15 cellular contexts compared by ENCODE assay signal in genomic region chr2:86480105-86480504, GRCh38. TPM values are rescaled to one million over a fixed set of nuclear protein-coding genes. Genes with fewer than 3 reads are reported as not detected.
DNase-seq lines count a peak whose midpoint lies in the region; ATAC-seq and TF ChIP-seq lines count a peak whose summit lies in the region.
"Had no signal": no experiment of that assay in that cellular context is flagged by ENCODE, and none has a peak within 500 bp of the region (broad histone marks: within the 10 kb centered on the region; RNA-seq: fewer than 3 reads in every experiment).

No MANE protein-coding gene starts in this region.

- no peak overlapping the region for H2AFZ ChIP-seq in GM23338
- H2AFZ ChIP-seq: parathyroid adenoma had no signal

- H3K4me1 ChIP-seq in GM23338 (ENCODE audit: insufficient read depth), result no peaks in the 10 kb centered on the region
- H3K4me1 ChIP-seq: parathyroid adenoma had no signal

- H3K9me3 ChIP-seq in CD4-positive, alpha-beta T cell (ENCODE audit: control insufficient read depth, low read length), result no peaks in the 10 kb centered on the region
- H3K9me3 ChIP-seq: esophagus squamous epithelium, SJSA1 had no signal

- H3K27me3 Mint-ChIP-seq in GM23338 (ENCODE audit: insufficient read depth, low read depth, poor library complexity), result peaks cover 3% of the 10 kb centered on the region
- no peaks in the 10 kb centered on the region for H3K27me3 Mint-ChIP-seq in CD4-positive, alpha-beta T cell
- H3K27me3 Mint-ChIP-seq: central memory CD8-positive, alpha-beta T cell had no signal

- CTCF ChIA-PET in CD4-positive, alpha-beta T cell (lab: Charles Lee), result interaction anchor here (0.9 kb wide), 1 partner anchor 11 kb away, joined by 3 read pairs; no protein-coding TSS in a partner anchor

- H3K79me2 ChIP-seq in GM23338 (replicated peaks; ENCODE audit: insufficient read depth), result no peaks in the 10 kb centered on the region
- H3K79me2 ChIP-seq: parathyroid adenoma had no signal

- H3F3A ChIP-seq in GM23338 (replicated peaks; ENCODE audit: low read depth), result no peaks in the 10 kb centered on the region

- H3K4me1 Mint-ChIP-seq in GM23338, result peaks cover 20% of the 10 kb centered on the region
- peaks cover 9% of the 10 kb centered on the region for H3K4me1 Mint-ChIP-seq in CD4-positive, alpha-beta T cell (ENCODE audit: low read depth)

- peaks cover 5% of the 10 kb centered on the region for H4K20me1 ChIP-seq in GM23338 (replicated peaks; ENCODE audit: insufficient read depth)

- H3K27ac ChIP-seq in GM23338 (ENCODE audit: low read depth) (no peak overlapping the region), dorsolateral prefrontal cortex (peak overlapping the region in 51 of 59 donors; percentile 16 to 88 (median 64))
- no peak overlapping the region for H3K27ac ChIP-seq in CD4-positive, alpha-beta T cell (ENCODE audit: low read depth, low read length)
- H3K27ac ChIP-seq: parathyroid adenoma, SJSA1 had no signal

- H3K9me3 Mint-ChIP-seq in GM23338, result no peaks in the 10 kb centered on the region
- H3K9me3 Mint-ChIP-seq in CD4-positive, alpha-beta T cell, result no peaks in the 10 kb centered on the region
- H3K9me3 Mint-ChIP-seq: central memory CD8-positive, alpha-beta T cell had no signal

- H3K27me3 ChIP-seq in GM23338 (ENCODE audit: insufficient read depth) (no peaks in the 10 kb centered on the region), dorsolateral prefrontal cortex (no peaks in the 10 kb centered on the region)
- no peaks in the 10 kb centered on the region for H3K27me3 ChIP-seq in CD4-positive, alpha-beta T cell (ENCODE audit: control insufficient read depth, insufficient read depth, low read length)
- H3K27me3 ChIP-seq: esophagus squamous epithelium, SJSA1 had no signal

- H3K36me3 ChIP-seq in GM23338 (ENCODE audit: insufficient read depth), result peaks cover 14% of the 10 kb centered on the region

- no peak for ATAC-seq in GM23338
- ATAC-seq in GM18861 (IDR thresholded peaks at IDR 0.05; ENCODE audit: unreplicated experiment), result no peak
- ATAC-seq in CD4-positive, alpha-beta T cell (ENCODE audit: poor library complexity), result no peak

- no peaks in the 10 kb centered on the region for H3K9me2 ChIP-seq in GM23338 (ENCODE audit: insufficient read depth)

- DNase-seq in GM23338 (ENCODE audit: low spot score), result no peak
- peak in 8 of 10 donors; percentile 18 to 71 (median 62) for DNase-seq in dorsolateral prefrontal cortex
- peak; percentile 63 for DNase-seq in medulla oblongata (ENCODE audit: extremely low spot score)
- DNase-seq in superior temporal gyrus (ENCODE audit: extremely low spot score), result peak; percentile 52
- DNase-seq in AG08395 (ENCODE audit: low spot score), result no peak
- DNase-seq in NCI-H2171 treated with DMSO at 0.1 percent for 48 hours (lab: John Stamatoyannopoulos, UW), result no peak
- no peak for DNase-seq in CD4-positive, alpha-beta T cell
- DNase-seq: activated naive CD4-positive, alpha-beta T cell treated with Interleukin-2 at 50 U/mL for 16 hours; esophagus squamous epithelium; GDM1; mesendoderm had no signal

- POLR2A ChIA-PET in CD4-positive, alpha-beta T cell (lab: Charles Lee), result interaction anchor here (1.0 to 1.1 kb wide), 2 partner anchors 12 to 38 kb away, joined by 3 read pairs; no protein-coding TSS in a partner anchor

- peaks cover 51% of the 10 kb centered on the region for H3K36me3 Mint-ChIP-seq in GM23338 (ENCODE audit: low read depth)
- peaks cover 100% of the 10 kb centered on the region for H3K36me3 Mint-ChIP-seq in CD4-positive, alpha-beta T cell (ENCODE audit: low read depth)

- intact Hi-C loops in dorsolateral prefrontal cortex (cut with DNase I), result loop anchor here (5.0 to 10.0 kb wide), 2 partner anchors 38 to 85 kb away; partner anchors contain the start of gene KDM3A (in 1 of the 2)
- intact Hi-C loops in CD4-positive, alpha-beta T cell (cut with DNase I, micrococcal nuclease), result no loop called here

- H3K4me3 ChIP-seq in GM23338 (no peak overlapping the region), dorsolateral prefrontal cortex (peak overlapping the region in 22 of 59 donors; percentile 1 to 41 (median 24))
- H3K4me3 ChIP-seq: esophagus squamous epithelium, SJSA1 had no signal

- no peak overlapping the region for H3K4me3 Mint-ChIP-seq in GM23338
- H3K4me3 Mint-ChIP-seq in CD4-positive, alpha-beta T cell, result no peak overlapping the region
- H3K4me3 Mint-ChIP-seq: central memory CD8-positive, alpha-beta T cell had no signal

- H3K4me2 ChIP-seq in GM23338, result no peak overlapping the region

- TF ChIP-seq CTCF in GM23338 (conservative IDR thresholded peaks at IDR 0.05; ENCODE audit: low read depth in 2 of 2), result no peak
- no peak for TF ChIP-seq CTCF in dorsolateral prefrontal cortex (IDR thresholded peaks at IDR 0.05 in 54 of 56, conservative IDR thresholded peaks at IDR 0.05 in 2 of 56; ENCODE audit: low read depth in 1 of 56, partially characterized antibody in 56 of 56)
- TF ChIP-seq CTCF in CD4-positive, alpha-beta T cell (IDR thresholded peaks at IDR 0.05), result no peak

- 0 out of 2 replicates have a peak overlapping the region, but pooled peaks have one; percentile 21 for H3K27ac Mint-ChIP-seq in GM23338
- no peak overlapping the region for H3K27ac Mint-ChIP-seq in CD4-positive, alpha-beta T cell

TF ChIP-seq in GM23338, 12 proteins besides CTCF, POLR2A, EP300 and RAD21:
- TF ChIP-seq ZNF331 (CRISPR knock-in tag; IDR thresholded peaks at IDR 0.05; ENCODE audit: low read depth) (no peak), ETS1 (IDR thresholded peaks at IDR 0.05) (no peak), CREB1 (CRISPR knock-in tag; IDR thresholded peaks at IDR 0.05; ENCODE audit: low read depth) (no peak), EZH2 (IDR thresholded peaks at IDR 0.05; ENCODE audit: low read depth, unreplicated experiment) (no peak)

RNA-seq across cellular contexts. Expression of gene KDM3A, which starts 38.9 kb away (rescaled TPM):
- 21.8 and 24.6 TPM in 2 replicates for total RNA-seq in GM23338 (2014; rRNA removed; shearing (Covaris generic))
- polyA plus RNA-seq in GM23338 (2016; fragmentation: Nextera tagmentation; extraction: Ambion mirVana), result 7.4 and 8.9 TPM in 2 replicates
- total RNA-seq in dorsolateral prefrontal cortex, result 10 to 100 TPM; 38.5 to 96.1 (median 60.5) TPM
- total RNA-seq in CD4-positive, alpha-beta T cell, result 100 to 1,000 TPM; 205 to 207 TPM

Comparison
In these comparisons a context has a peak if more than half of its experiments do, and no peak if none do; other contexts are left out.
1. DNase-seq: peak in dorsolateral prefrontal cortex (8 of 10), medulla oblongata (single experiment) and superior temporal gyrus (single experiment); none in GM23338 (single experiment), AG08395 (single experiment), NCI-H2171 treated with DMSO at 0.1 percent for 48 hours (single experiment) and CD4-positive, alpha-beta T cell (0 of 10).
2. H3K27ac ChIP-seq: peak in dorsolateral prefrontal cortex (51 of 59); none in GM23338 (single experiment) and CD4-positive, alpha-beta T cell (single experiment).
3. intact Hi-C loops: an anchor here in dorsolateral prefrontal cortex (5.0 to 10.0 kb wide); none called in CD4-positive, alpha-beta T cell.